24 cellular contexts compared by ENCODE assay signal in genomic region chr2:16346671-16347070, GRCh38.
"Had no signal": no experiment of that assay in that cellular context is flagged by ENCODE, and none has a peak within 500 bp of the region (broad histone marks: within the 10 kb centered on the region; RNA-seq: fewer than 3 reads in every experiment).

No MANE protein-coding gene starts in this region.

- ATAC-seq: effector memory CD8-positive, alpha-beta T cell; esophagus mucosa; foreskin keratinocyte; gastrocnemius medialis; gastroesophageal sphincter; heart left ventricle; heart right ventricle had no signal

- DNase-seq: colonic mucosa; cortex of kidney; dermis blood vessel endothelial cell; dorsolateral prefrontal cortex; effector CD4-positive, alpha-beta T cell; effector CD8-positive, alpha-beta T cell; effector memory CD4-positive, alpha-beta T cell; effector memory CD8-positive, alpha-beta T cell; endodermal cell; erythroblast; esophagus squamous epithelium; foreskin fibroblast; foreskin keratinocyte; gastrocnemius medialis; glutamatergic neuron; head of caudate nucleus; heart left ventricle; heart right ventricle had no signal

- H3K27me3 Mint-ChIP-seq: dendritic cell treated with granulocyte-macrophage colony-stimulating factor and Interleukin-4, amounts not matched to agents 40 ng/mL and 50 ng/mL, for 4 days; effector memory CD8-positive, alpha-beta T cell had no signal

- H3K4me1 ChIP-seq: colonic mucosa, esophagus muscularis mucosa, esophagus squamous epithelium, foreskin keratinocyte, gastrocnemius medialis, gastroesophageal sphincter, heart left ventricle, heart right ventricle had no signal

- H3K36me3 ChIP-seq: colonic mucosa, esophagus muscularis mucosa, esophagus squamous epithelium, gastrocnemius medialis, gastroesophageal sphincter, heart left ventricle, heart right ventricle had no signal

- H3K4me1 Mint-ChIP-seq: endodermal cell had no signal

- H3K27ac Mint-ChIP-seq: dendritic cell treated with granulocyte-macrophage colony-stimulating factor and Interleukin-4, amounts not matched to agents 40 ng/mL and 50 ng/mL, for 4 days; effector memory CD8-positive, alpha-beta T cell; endodermal cell had no signal

- H3K4me3 ChIP-seq: colonic mucosa, coronary artery, dorsolateral prefrontal cortex, esophagus muscularis mucosa, esophagus squamous epithelium, gastrocnemius medialis, gastroesophageal sphincter, heart left ventricle, heart right ventricle had no signal

- H3K27me3 ChIP-seq: colonic mucosa, dorsolateral prefrontal cortex, esophagus muscularis mucosa, esophagus squamous epithelium, foreskin keratinocyte, gastrocnemius medialis, gastroesophageal sphincter, heart left ventricle, heart right ventricle had no signal

- H3K27ac ChIP-seq: colonic mucosa, coronary artery, dorsolateral prefrontal cortex, epithelial cell of prostate, esophagus muscularis mucosa, esophagus squamous epithelium, foreskin keratinocyte, gastrocnemius medialis, gastroesophageal sphincter, heart left ventricle, heart right ventricle had no signal

- H3K9me3 ChIP-seq: colonic mucosa, esophagus squamous epithelium, gastrocnemius medialis had no signal

- H3K4me3 Mint-ChIP-seq: dendritic cell treated with granulocyte-macrophage colony-stimulating factor and Interleukin-4, amounts not matched to agents 40 ng/mL and 50 ng/mL, for 4 days; effector memory CD8-positive, alpha-beta T cell; endodermal cell had no signal
